Comparison of ENCODE assay signal across 1 cellular context in genomic region chr7:106071999-106072714, GRCh38.
TF ChIP-seq lines count a peak whose summit lies in the region.

No MANE protein-coding gene starts in this region.

TF ChIP-seq in HepG2, 621 proteins besides CTCF, POLR2A, EP300 and RAD21 (continued from another document and continues in another):
- TF ChIP-seq CREB3 (CRISPR knock-in tag; IDR thresholded peaks at IDR 0.05) (no peak), KDM4B (CRISPR knock-in tag; IDR thresholded peaks at IDR 0.05) (no peak), DMTF1 (CRISPR knock-in tag; IDR thresholded peaks at IDR 0.05) (no peak), MLXIP (CRISPR knock-in tag; IDR thresholded peaks at IDR 0.05; ENCODE audit: borderline replicate concordance) (no peak), ZNF784 (CRISPR knock-in tag; IDR thresholded peaks at IDR 0.05; ENCODE audit: borderline replicate concordance) (no peak), MAZ (IDR thresholded peaks at IDR 0.05; ENCODE audit: borderline replicate concordance, low read depth, low read length) (no peak), MAZ (CRISPR knock-in tag; IDR thresholded peaks at IDR 0.05; ENCODE audit: low read depth) (no peak), NAIF1 (CRISPR knock-in tag; IDR thresholded peaks at IDR 0.05; ENCODE audit: borderline replicate concordance) (no peak), ZNF572 (CRISPR knock-in tag; IDR thresholded peaks at IDR 0.05) (no peak), ZNF704 (CRISPR knock-in tag; IDR thresholded peaks at IDR 0.05; ENCODE audit: borderline replicate concordance) (no peak), ZNF512 (CRISPR knock-in tag; IDR thresholded peaks at IDR 0.05) (no peak), CREBL2 (CRISPR knock-in tag; IDR thresholded peaks at IDR 0.05; ENCODE audit: borderline replicate concordance) (no peak), ZNF713 (CRISPR knock-in tag; IDR thresholded peaks at IDR 0.05) (no peak), ZNF510 (CRISPR knock-in tag; IDR thresholded peaks at IDR 0.05; ENCODE audit: low read depth) (no peak), TRAFD1 (CRISPR knock-in tag; IDR thresholded peaks at IDR 0.05; ENCODE audit: borderline replicate concordance) (no peak), NFRKB (IDR thresholded peaks at IDR 0.05) (no peak), HIC2 (CRISPR knock-in tag; IDR thresholded peaks at IDR 0.05; ENCODE audit: low read depth) (no peak), ZNF230 (CRISPR knock-in tag; IDR thresholded peaks at IDR 0.05) (no peak), ZBTB46 (CRISPR knock-in tag; IDR thresholded peaks at IDR 0.05; ENCODE audit: borderline replicate concordance) (no peak), TRIM24 (CRISPR knock-in tag; IDR thresholded peaks at IDR 0.05) (no peak), ZNF280D (CRISPR knock-in tag; IDR thresholded peaks at IDR 0.05) (0 out of 2 replicates have a peak, but pooled peaks have one; percentile 41), U2AF1 (optimal IDR thresholded peaks at IDR 0.05; ENCODE audit: low read depth, low read length) (no peak), BRD4 (CRISPR knock-in tag; IDR thresholded peaks at IDR 0.05) (0 out of 2 replicates have a peak, but pooled peaks have one; percentile 27), ZNF142 (CRISPR knock-in tag; IDR thresholded peaks at IDR 0.05) (no peak), ZFAT (CRISPR knock-in tag; conservative IDR thresholded peaks at IDR 0.05) (no peak)
